ENCODE assay signal across 15 cellular contexts in genomic region chr12:104354868-104355570, GRCh38. TPM values are rescaled to one million over a fixed set of nuclear protein-coding genes. Genes with fewer than 3 reads are reported as not detected.
DNase-seq lines count a peak whose midpoint lies in the region; ATAC-seq and TF ChIP-seq lines count a peak whose summit lies in the region.
"Had no signal": no experiment of that assay in that cellular context is flagged by ENCODE, and none has a peak within 500 bp of the region (broad histone marks: within the 10 kb centered on the region; RNA-seq: fewer than 3 reads in every experiment).

No MANE protein-coding gene starts in this region.

- H3K27me3 Mint-ChIP-seq in activated T-cell treated with anti-CD3 and anti-CD28 coated beads, Interleukin-2, amount 50 U/mL, for 24 hours: no peaks in the 10 kb centered on the region
- no peaks in the 10 kb centered on the region for H3K27me3 Mint-ChIP-seq in activated T-cell treated with anti-CD3 and anti-CD28 coated beads, Interleukin-2, amount 50 U/mL, for 72 hours (ENCODE audit: low read depth)
- no peaks in the 10 kb centered on the region for H3K27me3 Mint-ChIP-seq in activated T-helper 17 cell treated with anti-CD3 and anti-CD28 coated beads, Interleukin-2, amount 50 U/mL, for 72 hours
- no peaks in the 10 kb centered on the region for H3K27me3 Mint-ChIP-seq in osteocyte (ENCODE audit: unreplicated experiment)

- H3K4me3 Mint-ChIP-seq in activated T-cell treated with anti-CD3 and anti-CD28 coated beads, Interleukin-2, amount 50 U/mL, for 24 hours: no peak overlapping the region
- H3K4me3 Mint-ChIP-seq in activated T-cell treated with anti-CD3 and anti-CD28 coated beads, Interleukin-2, amount 50 U/mL, for 72 hours: no peak overlapping the region
- H3K4me3 Mint-ChIP-seq in activated T-helper 17 cell treated with anti-CD3 and anti-CD28 coated beads, Interleukin-2, amount 50 U/mL, for 72 hours: no peak overlapping the region
- H3K4me3 Mint-ChIP-seq in osteocyte (ENCODE audit: unreplicated experiment): no peak overlapping the region

- no peak for ATAC-seq in activated T-cell treated with anti-CD3 and anti-CD28 coated beads, Interleukin-2, amount 50 U/mL, for 72 hours (replicated peaks in 1 of 2)
- no peak for ATAC-seq in activated T-helper 17 cell treated with anti-CD3 and anti-CD28 coated beads, Interleukin-2, amount 50 U/mL, for 72 hours (replicated peaks)
- ATAC-seq: Right ventricle myocardium inferior had no signal

- peaks cover 37% of the 10 kb centered on the region for H3K36me3 Mint-ChIP-seq in activated T-cell treated with anti-CD3 and anti-CD28 coated beads, Interleukin-2, amount 50 U/mL, for 24 hours (ENCODE audit: low read depth)
- peaks cover 3 to 7% of the 10 kb centered on the region in 2 donors for H3K36me3 Mint-ChIP-seq in activated T-cell treated with anti-CD3 and anti-CD28 coated beads, Interleukin-2, amount 50 U/mL, for 72 hours (ENCODE audit: insufficient read depth in 2 of 2)
- peaks cover 32% of the 10 kb centered on the region for H3K36me3 Mint-ChIP-seq in activated T-helper 17 cell treated with anti-CD3 and anti-CD28 coated beads, Interleukin-2, amount 50 U/mL, for 72 hours (ENCODE audit: low read depth)
- H3K36me3 Mint-ChIP-seq in osteocyte (ENCODE audit: unreplicated experiment): peaks cover 25% of the 10 kb centered on the region

- DNase-seq in activated T-cell treated with anti-CD3 and anti-CD28 coated beads, Interleukin-2, amount 50 U/mL, for 24 hours: no peak
- no peak for DNase-seq in activated T-cell treated with anti-CD3 and anti-CD28 coated beads, Interleukin-2, amount 50 U/mL, for 72 hours
- DNase-seq in ELF-1 (ENCODE audit: low read depth, low spot score): peak; percentile 0
- peak; percentile 10 for DNase-seq in osteocyte (ENCODE audit: extremely low spot score, unreplicated experiment)
- DNase-seq in A172 (ENCODE audit: low spot score): no peak
- DNase-seq in SW 1271 (lab: John Stamatoyannopoulos, UW): no peak
- DNase-seq: GM23248, KBM-7, NCI-H1048, NCI-H1436 treated with DMSO at 0.1 percent for 48 hours, NCI-H2029 treated with DMSO at 0.1 percent for 48 hours, NCI-H2171 treated with DMSO at 0.1 percent for 48 hours, NCI-H446 treated with DMSO at 0.1 percent for 48 hours had no signal

- no peak for TF ChIP-seq CTCF in osteocyte (IDR thresholded peaks at IDR 0.05)

- H3K4me1 Mint-ChIP-seq in activated T-cell treated with anti-CD3 and anti-CD28 coated beads, Interleukin-2, amount 50 U/mL, for 24 hours (ENCODE audit: low read depth): peaks cover 17% of the 10 kb centered on the region
- peaks cover 5% of the 10 kb centered on the region for H3K4me1 Mint-ChIP-seq in activated T-cell treated with anti-CD3 and anti-CD28 coated beads, Interleukin-2, amount 50 U/mL, for 72 hours (ENCODE audit: low read depth)
- peaks cover 6% of the 10 kb centered on the region for H3K4me1 Mint-ChIP-seq in activated T-helper 17 cell treated with anti-CD3 and anti-CD28 coated beads, Interleukin-2, amount 50 U/mL, for 72 hours
- H3K4me1 Mint-ChIP-seq in osteocyte (ENCODE audit: unreplicated experiment): no peaks in the 10 kb centered on the region

- peak overlapping the region; percentile 22 for H3K27ac Mint-ChIP-seq in activated T-cell treated with anti-CD3 and anti-CD28 coated beads, Interleukin-2, amount 50 U/mL, for 24 hours
- no peak overlapping the region for H3K27ac Mint-ChIP-seq in activated T-cell treated with anti-CD3 and anti-CD28 coated beads, Interleukin-2, amount 50 U/mL, for 72 hours
- peak overlapping the region; percentile 2 for H3K27ac Mint-ChIP-seq in activated T-helper 17 cell treated with anti-CD3 and anti-CD28 coated beads, Interleukin-2, amount 50 U/mL, for 72 hours
- H3K27ac Mint-ChIP-seq in osteocyte (ENCODE audit: unreplicated experiment): no peak overlapping the region

- no peaks in the 10 kb centered on the region for H3K9me3 Mint-ChIP-seq in activated T-cell treated with anti-CD3 and anti-CD28 coated beads, Interleukin-2, amount 50 U/mL, for 24 hours
- H3K9me3 Mint-ChIP-seq in activated T-cell treated with anti-CD3 and anti-CD28 coated beads, Interleukin-2, amount 50 U/mL, for 72 hours: no peaks in the 10 kb centered on the region
- no peaks in the 10 kb centered on the region for H3K9me3 Mint-ChIP-seq in activated T-helper 17 cell treated with anti-CD3 and anti-CD28 coated beads, Interleukin-2, amount 50 U/mL, for 72 hours
- no peaks in the 10 kb centered on the region for H3K9me3 Mint-ChIP-seq in osteocyte (ENCODE audit: unreplicated experiment)

RNA-seq across cellular contexts. Expression of gene EID3, which starts 51.5 kb away (rescaled TPM):
- total RNA-seq in activated T-cell treated with anti-CD3 and anti-CD28 coated beads, Interleukin-2, amount 50 U/mL, for 72 hours: 1 to 10 TPM; 4.9 to 5.0 TPM
- total RNA-seq in activated T-helper 17 cell treated with anti-CD3 and anti-CD28 coated beads, Interleukin-2, amount 50 U/mL, for 72 hours: 1 to 10 TPM; 3.0 to 7.3 TPM
- 2.8 and 3.7 TPM in 2 replicates for total RNA-seq in osteocyte
- 1.1 and 5.7 TPM in 2 replicates for total RNA-seq in A172 (2014; rRNA removed; shearing (Covaris generic))

Comparison
In these comparisons a context has a peak if more than half of its experiments do, and no peak if none do; other contexts are left out.
1. H3K27ac Mint-ChIP-seq: peak in activated T-cell treated with anti-CD3 and anti-CD28 coated beads, Interleukin-2, amount 50 U/mL, for 24 hours (single experiment) and activated T-helper 17 cell treated with anti-CD3 and anti-CD28 coated beads, Interleukin-2, amount 50 U/mL, for 72 hours (single experiment); none in activated T-cell treated with anti-CD3 and anti-CD28 coated beads, Interleukin-2, amount 50 U/mL, for 72 hours (single experiment) and osteocyte (single experiment).
2. DNase-seq: peak in ELF-1 (single experiment) and osteocyte (single experiment); none in activated T-cell treated with anti-CD3 and anti-CD28 coated beads, Interleukin-2, amount 50 U/mL, for 24 hours (single experiment), activated T-cell treated with anti-CD3 and anti-CD28 coated beads, Interleukin-2, amount 50 U/mL, for 72 hours (0 of 2), A172 (single experiment) and SW 1271 (0 of 2).